8 cellular contexts compared by ENCODE assay signal in the genomic region with DNA sequence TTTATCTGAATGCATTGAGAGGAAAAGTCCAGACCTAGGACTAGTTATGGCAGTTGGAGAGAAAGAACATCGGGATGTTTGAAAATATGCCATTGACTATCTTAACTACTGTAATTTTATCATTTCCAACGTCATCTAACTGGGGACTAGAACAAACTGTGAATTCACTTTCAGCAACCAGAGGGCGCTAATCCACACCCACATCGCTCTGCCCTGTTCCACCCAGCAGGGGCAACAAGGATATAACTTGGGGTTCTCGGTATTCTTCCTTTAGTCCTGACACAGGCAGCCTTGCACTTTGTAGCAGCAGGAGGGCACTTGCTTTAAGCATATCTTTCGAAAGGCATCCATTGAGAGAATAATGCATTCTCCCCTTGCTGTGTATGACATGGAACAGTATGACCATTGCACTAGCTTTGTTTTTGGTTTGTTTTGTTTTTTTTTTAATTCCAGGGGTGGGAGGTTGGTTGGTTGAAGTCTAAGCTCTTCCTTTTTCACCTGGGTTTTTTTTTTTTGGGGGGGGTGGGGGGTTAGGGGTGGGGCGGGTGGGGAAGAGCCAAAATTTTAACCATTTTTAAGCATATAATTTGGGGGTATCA. TPM values are rescaled to one million over a fixed set of nuclear protein-coding genes. Genes with fewer than 3 reads are reported as not detected.
DNase-seq lines count a peak whose midpoint lies in the region; ATAC-seq, FAIRE-seq and TF ChIP-seq lines count a peak whose summit lies in the region.

No MANE protein-coding gene starts in this region.

- H2AFZ ChIP-seq in osteoblast (ENCODE audit: low read length) = no peak overlapping the region

- peak overlapping the region in 6 of 7 donors; percentile 1 to 86 (median 60) for H3K27ac Mint-ChIP-seq in CD4-positive, alpha-beta memory T cell
- H3K27ac Mint-ChIP-seq in type B pancreatic cell = peak overlapping the region; percentile 80

- H3K4me1 Mint-ChIP-seq in CD4-positive, alpha-beta memory T cell = peaks cover 5 to 22% (median 7%) of the 10 kb centered on the region in 4 donors
- H3K4me1 Mint-ChIP-seq in type B pancreatic cell (ENCODE audit: unreplicated experiment) = peaks cover 5% of the 10 kb centered on the region

- H3K4me1 ChIP-seq in CD4-positive, alpha-beta memory T cell (ENCODE audit: insufficient read depth, low read length) = peaks cover 3% of the 10 kb centered on the region
- H3K4me1 ChIP-seq in osteoblast (ENCODE audit: insufficient read depth, low read length) = peaks cover 3% of the 10 kb centered on the region

- H3K27me3 ChIP-seq in CD4-positive, alpha-beta memory T cell (ENCODE audit: insufficient read depth, low read length) = no peaks in the 10 kb centered on the region
- no peaks in the 10 kb centered on the region for H3K27me3 ChIP-seq in osteoblast (ENCODE audit: insufficient read depth, low read length)

- peaks cover 30% of the 10 kb centered on the region for H3K36me3 ChIP-seq in CD4-positive, alpha-beta memory T cell (ENCODE audit: insufficient read depth, low read length)
- peaks cover 30% of the 10 kb centered on the region for H3K36me3 ChIP-seq in osteoblast (ENCODE audit: insufficient read depth, low read length)

- peak; percentile 75 for ATAC-seq in GM19438 (IDR thresholded peaks at IDR 0.05; ENCODE audit: low read depth, unreplicated experiment)

- no peak overlapping the region for H3K4me3 Mint-ChIP-seq in CD4-positive, alpha-beta memory T cell
- H3K4me3 Mint-ChIP-seq in type B pancreatic cell = no peak overlapping the region

- DNase-seq in CD4-positive, alpha-beta memory T cell = peak; percentile 71 to 81 (median 73)
- DNase-seq in HTR-8/SVneo (ENCODE audit: insufficient read length, low spot score) (peak; percentile 71), RCC 7860 (ENCODE audit: low spot score) (peak; percentile 58), fibroblast of peridontal ligament (ENCODE audit: extremely low read depth) (peak; percentile 82), osteoblast (ENCODE audit: insufficient read length, low spot score, missing footprints) (no peak), type B pancreatic cell (ENCODE audit: extremely low spot score, unreplicated experiment) (no peak)
- DNase-seq in activated T-cell treated with anti-CD3 and anti-CD28 coated beads, Interleukin-2, amount 50 U/mL, for 48 hours = peak; percentile 62 to 71

- CTCF ChIA-PET in CD4-positive, alpha-beta memory T cell (lab: Charles Lee; ENCODE audit: partially characterized antibody) = interaction anchor here (0.6 to 11.1 kb wide), 27 partner anchors 8 to 321 kb away, joined by 3 to 185 read pairs (median 4); no protein-coding TSS in a partner anchor

- POLR2A ChIA-PET in CD4-positive, alpha-beta memory T cell (lab: Charles Lee; ENCODE audit: partially characterized antibody) = interaction anchor here (0.6 to 1.5 kb wide), 4 partner anchors 11 to 276 kb away, joined by 3 to 10 read pairs (median 4); no protein-coding TSS in a partner anchor

- peaks cover 9 to 64% of the 10 kb centered on the region in 2 donors for H3K36me3 Mint-ChIP-seq in CD4-positive, alpha-beta memory T cell
- H3K36me3 Mint-ChIP-seq in type B pancreatic cell = peaks cover 37% of the 10 kb centered on the region

- peaks cover 11% of the 10 kb centered on the region for H4K20me1 ChIP-seq in osteoblast (ENCODE audit: insufficient read depth, low read length)

- peak; percentile 74 for FAIRE-seq in HTR-8/SVneo (lab: Jason Lieb, UNC)
- FAIRE-seq in RCC 7860 (lab: Jason Lieb, UNC) = peak; percentile 54

- H3K4me2 ChIP-seq in osteoblast (ENCODE audit: insufficient read depth, low read length) = no peak overlapping the region

- peaks cover 30% of the 10 kb centered on the region for H3K79me2 ChIP-seq in osteoblast (ENCODE audit: insufficient read depth, low read length)

- H3K9me3 ChIP-seq in CD4-positive, alpha-beta memory T cell (ENCODE audit: control insufficient read depth in 1 of 2, low read length in 2 of 2) = no peaks in the 10 kb centered on the region
- H3K9me3 ChIP-seq in osteoblast (ENCODE audit: low read depth, low read length) = no peaks in the 10 kb centered on the region

- no peak overlapping the region for H3K4me3 ChIP-seq in CD4-positive, alpha-beta memory T cell (ENCODE audit: low read length in 2 of 2)
- H3K4me3 ChIP-seq in osteoblast (ENCODE audit: insufficient read depth, low read length) = no peak overlapping the region

- no peaks in the 10 kb centered on the region for H3K27me3 Mint-ChIP-seq in CD4-positive, alpha-beta memory T cell
- H3K27me3 Mint-ChIP-seq in type B pancreatic cell = no peaks in the 10 kb centered on the region

- H3K9me3 Mint-ChIP-seq in CD4-positive, alpha-beta memory T cell = no peaks in the 10 kb centered on the region
- no peaks in the 10 kb centered on the region for H3K9me3 Mint-ChIP-seq in type B pancreatic cell

- intact Hi-C loops in CD4-positive, alpha-beta memory T cell (cut with micrococcal nuclease) = loop anchor here (1.0 to 5.0 kb wide), 5 partner anchors 13 to 277 kb away; a partner anchor contains a TSS

- H3K27ac ChIP-seq in CD4-positive, alpha-beta memory T cell (ENCODE audit: low read depth, low read length) = no peak overlapping the region
- no peak overlapping the region for H3K27ac ChIP-seq in osteoblast (ENCODE audit: low read depth, low read length)

- peak; percentile 92 for TF ChIP-seq CTCF in osteoblast (IDR thresholded peaks at IDR 0.05; ENCODE audit: extremely low read depth, low read depth, low read length)
- peak; percentile 88 for TF ChIP-seq CTCF in type B pancreatic cell (conservative IDR thresholded peaks at IDR 0.05)

RNA-seq across cellular contexts. Expression of a gene that starts 31.5 kb away (rescaled TPM):
- 10 to 100 TPM; 11.9 to 14.9 TPM for total RNA-seq in CD4-positive, alpha-beta memory T cell
- polyA plus RNA-seq in CD4-positive, alpha-beta memory T cell = 10 to 100 TPM; 11.9 to 13.5 TPM
- total RNA-seq in osteoblast (41.8 and 43.1 TPM in 2 replicates), type B pancreatic cell (ENCODE audit: low replicate concordance) (23.3 and 26.8 TPM in 2 replicates)

Comparison
In these comparisons a context has a peak if more than half of its experiments do, and no peak if none do; other contexts are left out.
1. DNase-seq: peak in CD4-positive, alpha-beta memory T cell (5 of 5), HTR-8/SVneo (single experiment), RCC 7860 (single experiment), activated T-cell treated with anti-CD3 and anti-CD28 coated beads, Interleukin-2, amount 50 U/mL, for 48 hours (2 of 2) and fibroblast of peridontal ligament (single experiment); none in osteoblast (single experiment) and type B pancreatic cell (single experiment).